9 cellular contexts compared by ENCODE assay signal in the genomic region with DNA sequence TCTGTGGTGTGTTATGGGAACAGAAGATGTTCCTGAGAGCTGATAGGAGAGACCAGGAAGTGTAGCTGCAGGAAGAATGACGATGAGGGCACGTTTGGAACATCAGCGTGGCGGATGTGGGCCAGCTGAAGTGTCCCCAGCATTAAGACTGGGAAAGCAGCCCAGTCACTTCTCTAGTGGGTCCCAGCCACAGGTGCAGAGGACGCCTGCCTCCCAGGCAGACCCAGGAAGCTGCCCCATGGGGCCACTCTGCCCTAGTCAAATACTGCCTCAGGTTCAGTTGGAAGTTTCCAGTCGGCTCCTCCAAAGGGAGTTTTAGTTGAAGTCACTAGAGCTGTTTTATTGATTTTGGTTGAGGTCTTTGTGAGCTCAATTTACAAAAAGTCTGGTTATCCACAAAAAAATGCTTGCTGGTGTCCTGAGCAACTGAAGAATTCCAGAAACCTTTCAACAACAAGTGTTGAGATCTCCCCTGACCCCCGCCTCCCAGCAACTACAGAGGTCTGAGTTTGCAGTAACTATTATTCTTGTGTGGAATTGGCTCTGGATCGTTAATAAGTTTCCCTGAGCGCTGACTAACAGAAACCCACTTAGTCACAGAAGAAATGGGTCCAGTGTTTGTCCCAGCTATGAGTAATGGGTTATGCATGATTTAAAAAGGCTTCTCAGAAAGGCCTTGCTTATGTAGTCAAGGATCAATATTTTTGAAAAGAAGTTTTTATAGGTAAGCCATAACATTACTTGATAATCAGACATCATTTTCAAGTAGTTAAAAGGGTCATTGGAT.
A peak's percentile ranks its signal among the peaks of the same experiment; 100 is the strongest.
DNase-seq lines count a peak whose midpoint lies in the region; ATAC-seq, FAIRE-seq and TF ChIP-seq lines count a peak whose summit lies in the region.
"Had no signal": no experiment of that assay in that cellular context is flagged by ENCODE, and none has a peak within 500 bp of the region (broad histone marks: within the 10 kb centered on the region; RNA-seq: fewer than 3 reads in every experiment).

No MANE protein-coding gene starts in this region.

- H3K4me3 ChIP-seq in HUES48 (ENCODE audit: low read depth, low read length) = no peak overlapping the region
- H3K4me3 ChIP-seq in breast epithelium = no peak overlapping the region
- H3K4me3 ChIP-seq in tibial nerve = no peak overlapping the region

- FAIRE-seq in GM19239 (lab: Jason Lieb, UNC) = no peak

- WGBS in tibial nerve, 2 donors = 35 to 53% methylated on average over 9 of the region's 9 CpGs

- peaks cover 6% of the 10 kb centered on the region; the same call in 1 of the 2 replicates for H3K36me3 ChIP-seq in HUES48 (ENCODE audit: control insufficient read depth, insufficient read depth, low read length)
- no peaks in the 10 kb centered on the region for H3K36me3 ChIP-seq in breast epithelium
- peaks cover 0 to 34% (median 0%) of the 10 kb centered on the region in 3 donors for H3K36me3 ChIP-seq in tibial nerve

- H3K27me3 ChIP-seq in HUES48 (ENCODE audit: control insufficient read depth, insufficient read depth, low read length) (no peaks in the 10 kb centered on the region), breast epithelium (no peaks in the 10 kb centered on the region), tibial nerve (no peaks in the 10 kb centered on the region)

- no peaks in the 10 kb centered on the region for H3K9me3 ChIP-seq in HUES48 (ENCODE audit: control insufficient read depth, insufficient read depth, low read length)
- H3K9me3 ChIP-seq in breast epithelium = no peaks in the 10 kb centered on the region
- H3K9me3 ChIP-seq in tibial nerve = no peaks in the 10 kb centered on the region

- ATAC-seq in GM18870 (IDR thresholded peaks at IDR 0.05; ENCODE audit: unreplicated experiment) (no peak), HG02840 (IDR thresholded peaks at IDR 0.05; ENCODE audit: low FRiP score, unreplicated experiment) (no peak)

- H3K27ac ChIP-seq in HUES48 (ENCODE audit: low read depth, low read length) = peak overlapping the region; percentile 35
- H3K27ac ChIP-seq in breast epithelium = peak overlapping the region; percentile 30 to 65
- H3K27ac ChIP-seq in tibial nerve = peak overlapping the region; percentile 55 to 92 (median 73)

- no peak for DNase-seq in breast epithelium (ENCODE audit: low spot score in 2 of 2)
- DNase-seq in left kidney (ENCODE audit: low read depth, low spot score) = peak; percentile 49
- DNase-seq in tibial nerve (ENCODE audit: low spot score in 2 of 2) = no peak
- no peak for DNase-seq in GM19239 (ENCODE audit: insufficient read length, low spot score)
- no peak for DNase-seq in inferior parietal cortex (ENCODE audit: extremely low spot score)
- DNase-seq: activated CD4-positive, CD25-positive, alpha-beta regulatory T cell had no signal

- no peak for TF ChIP-seq POLR2A in breast epithelium (IDR thresholded peaks at IDR 0.05)
- TF ChIP-seq POLR2A in tibial nerve (IDR thresholded peaks at IDR 0.05) = no peak

- H3K4me1 ChIP-seq in HUES48 (ENCODE audit: control insufficient read depth, insufficient read depth, low read length) (no peaks in the 10 kb centered on the region), breast epithelium (no peaks in the 10 kb centered on the region), tibial nerve (peaks cover 0 to 100% (median 57%) of the 10 kb centered on the region in 4 donors)

- TF ChIP-seq EP300 in tibial nerve (IDR thresholded peaks at IDR 0.05) = peak in 1 of 2 donors; percentile 7

- no peak overlapping the region for H3K9ac ChIP-seq in HUES48 (ENCODE audit: low read depth, low read length)

- intact Hi-C loops in breast epithelium (cut with DNase I; ENCODE audit: low total_unique reads) = no loop called here

- TF ChIP-seq CTCF in breast epithelium (IDR thresholded peaks at IDR 0.05) = no peak
- no peak for TF ChIP-seq CTCF in tibial nerve (IDR thresholded peaks at IDR 0.05)
